16 cellular contexts compared by ENCODE assay signal in the genomic region with DNA sequence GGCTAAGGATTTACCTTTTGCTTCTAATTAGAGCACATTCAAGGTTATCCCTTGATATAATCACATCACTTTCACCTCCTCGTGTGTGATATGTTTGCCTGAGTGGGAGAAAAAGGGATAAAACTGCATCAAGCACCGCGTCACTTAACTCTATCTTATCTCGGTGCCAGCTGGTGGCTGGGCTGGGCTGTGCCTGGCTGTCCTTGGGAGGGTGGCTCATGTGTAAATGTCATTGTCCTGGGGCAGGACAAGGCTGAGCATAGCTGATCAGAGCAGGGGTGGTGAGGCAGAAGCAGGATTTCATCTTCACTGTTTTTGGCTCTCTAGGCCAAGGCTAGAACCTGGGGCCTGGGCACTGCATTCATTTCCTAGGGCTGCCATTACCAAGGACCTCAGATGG.
"Had no signal": no experiment of that assay in that cellular context is flagged by ENCODE, and none has a peak within 500 bp of the region (broad histone marks: within the 10 kb centered on the region; RNA-seq: fewer than 3 reads in every experiment).

No MANE protein-coding gene starts in this region.

- DNase-seq: activated CD4-positive, alpha-beta memory T cell treated with anti-CD3 and anti-CD28 coated beads, Interleukin-2, amount 10 ng/mL, durations not matched to agents 7 days and 5 days; activated gamma-delta T cell treated with Interleukin-2 at 50 U/mL for 16 hours; activated naive CD8-positive, alpha-beta T cell treated with anti-CD3 and anti-CD28 coated beads, Interleukin-2, amount 10 ng/mL, durations not matched to agents 7 days and 5 days; activated T-cell treated with anti-CD3 and anti-CD28 coated beads, Interleukin-2, amount 50 U/mL, for 72 hours; caudate nucleus; endodermal cell; erythroblast; hippocampal formation; kidney glomerular epithelial cell; naive thymus-derived CD8-positive, alpha-beta T cell; stimulated activated CD4-positive, alpha-beta T cell treated with anti-CD3 and anti-CD28 coated beads, Interleukin-15, amount 100 ng/mL, for 24 hours; stimulated activated CD4-positive, alpha-beta T cell treated with anti-CD3 and anti-CD28 coated beads, Interleukin-4, amount 100 ng/mL, for 24 hours; SW 1271; thyroid gland had no signal

- H3K27me3 Mint-ChIP-seq: activated CD4-positive, alpha-beta memory T cell treated with anti-CD3 and anti-CD28 coated beads, Interleukin-2, amount 10 ng/mL, durations not matched to agents 7 days and 5 days; activated naive CD8-positive, alpha-beta T cell treated with anti-CD3 and anti-CD28 coated beads, Interleukin-2, amount 10 ng/mL, durations not matched to agents 7 days and 5 days; naive thymus-derived CD8-positive, alpha-beta T cell had no signal

- H3K4me3 ChIP-seq: lung, thyroid gland had no signal

- H3K36me3 ChIP-seq: thyroid gland had no signal

- H3K36me3 Mint-ChIP-seq: activated naive CD8-positive, alpha-beta T cell treated with anti-CD3 and anti-CD28 coated beads, Interleukin-2, amount 10 ng/mL, durations not matched to agents 7 days and 5 days had no signal

- H3K27ac ChIP-seq: thyroid gland had no signal

- ATAC-seq: activated T-cell treated with anti-CD3 and anti-CD28 coated beads, Interleukin-2, amount 50 U/mL, for 72 hours; naive thymus-derived CD8-positive, alpha-beta T cell had no signal

- H3K9me3 Mint-ChIP-seq: activated naive CD8-positive, alpha-beta T cell treated with anti-CD3 and anti-CD28 coated beads, Interleukin-2, amount 10 ng/mL, durations not matched to agents 7 days and 5 days; naive thymus-derived CD8-positive, alpha-beta T cell had no signal

- H3K4me1 Mint-ChIP-seq: activated naive CD8-positive, alpha-beta T cell treated with anti-CD3 and anti-CD28 coated beads, Interleukin-2, amount 10 ng/mL, durations not matched to agents 7 days and 5 days had no signal

- H3K9me3 ChIP-seq: thyroid gland had no signal

- H3K4me3 Mint-ChIP-seq: activated CD4-positive, alpha-beta memory T cell treated with anti-CD3 and anti-CD28 coated beads, Interleukin-2, amount 10 ng/mL, durations not matched to agents 7 days and 5 days; activated naive CD8-positive, alpha-beta T cell treated with anti-CD3 and anti-CD28 coated beads, Interleukin-2, amount 10 ng/mL, durations not matched to agents 7 days and 5 days; activated T-cell treated with anti-CD3 and anti-CD28 coated beads, Interleukin-2, amount 50 U/mL, for 72 hours; endodermal cell; naive thymus-derived CD8-positive, alpha-beta T cell; T-helper 2 cell treated with Interferon-gamma antibody and Interleukin-4, amounts not matched to agents 5 μg/mL and 100 μg/mL, for 36 hours had no signal

- H3K27ac Mint-ChIP-seq: activated CD4-positive, alpha-beta memory T cell treated with anti-CD3 and anti-CD28 coated beads, Interleukin-2, amount 10 ng/mL, durations not matched to agents 7 days and 5 days; activated naive CD8-positive, alpha-beta T cell treated with anti-CD3 and anti-CD28 coated beads, Interleukin-2, amount 10 ng/mL, durations not matched to agents 7 days and 5 days; activated T-cell treated with anti-CD3 and anti-CD28 coated beads, Interleukin-2, amount 50 U/mL, for 72 hours; endodermal cell; T-helper 2 cell treated with Interferon-gamma antibody and Interleukin-4, amounts not matched to agents 5 μg/mL and 100 μg/mL, for 36 hours had no signal

- H3K27me3 ChIP-seq: thyroid gland had no signal
